11 cellular contexts compared by ENCODE assay signal in genomic region chr3:16060358-16060852, GRCh38.
DNase-seq lines count a peak whose midpoint lies in the region; TF ChIP-seq lines count a peak whose summit lies in the region.
"Had no signal": no experiment of that assay in that cellular context is flagged by ENCODE, and none has a peak within 500 bp of the region (broad histone marks: within the 10 kb centered on the region; RNA-seq: fewer than 3 reads in every experiment).

No MANE protein-coding gene starts in this region.

- H3K4me3 ChIP-seq in endodermal cell (ENCODE audit: low read length) (no peak overlapping the region), vagina (no peak overlapping the region)

- TF ChIP-seq CTCF in endodermal cell (conservative IDR thresholded peaks at IDR 0.05) (peak; percentile 38), vagina (IDR thresholded peaks at IDR 0.05) (no peak), GM10266 (IDR thresholded peaks at IDR 0.05; ENCODE audit: control insufficient read depth, insufficient read depth, low read depth, missing control alignments) (no peak)

- no peaks in the 10 kb centered on the region for H3K4me1 ChIP-seq in endodermal cell (ENCODE audit: control insufficient read depth, insufficient read depth, low read length)
- H3K4me1 ChIP-seq in vagina = peaks cover 41% of the 10 kb centered on the region

- H3K27ac Mint-ChIP-seq in endodermal cell = no peak overlapping the region
- H3K27ac Mint-ChIP-seq: activated naive CD4-positive, alpha-beta T cell treated with anti-CD3 and anti-CD28 coated beads, Interleukin-2, amount 50 U/mL, for 24 hours; B cell had no signal

- H3K9me3 ChIP-seq in endodermal cell (ENCODE audit: control insufficient read depth, low read length) = no peaks in the 10 kb centered on the region
- H3K9me3 ChIP-seq in vagina = no peaks in the 10 kb centered on the region

- H3K36me3 ChIP-seq in endodermal cell (ENCODE audit: control insufficient read depth, insufficient read depth, low read length) (no peaks in the 10 kb centered on the region), vagina (no peaks in the 10 kb centered on the region)

- no peak overlapping the region for H3K9ac ChIP-seq in endodermal cell (ENCODE audit: extremely low read depth, low read length, poor library complexity, severe bottlenecking)

- H3K4me1 Mint-ChIP-seq in endodermal cell = peaks cover 5% of the 10 kb centered on the region
- H3K4me1 Mint-ChIP-seq: activated naive CD4-positive, alpha-beta T cell treated with anti-CD3 and anti-CD28 coated beads, Interleukin-2, amount 50 U/mL, for 24 hours; B cell had no signal

- H3K27me3 ChIP-seq in endodermal cell (ENCODE audit: control insufficient read depth, insufficient read depth, low read length, poor library complexity, severe bottlenecking) (no peaks in the 10 kb centered on the region), vagina (no peaks in the 10 kb centered on the region)

- intact Hi-C loops in vagina (cut with DNase I) = no loop called here

- DNase-seq in NCI-H2196 (lab: John Stamatoyannopoulos, UW; ENCODE audit: unreplicated experiment) (peak; percentile 0), NCI-H2196 treated with DMSO at 0.1 percent for 48 hours (lab: John Stamatoyannopoulos, UW; ENCODE audit: unreplicated experiment) (no peak), endodermal cell (peak; percentile 77), lung microvascular endothelial cell (ENCODE audit: low read depth in 2 of 2) (peak; percentile 81 to 99), vagina (ENCODE audit: extremely low spot score in 2 of 2) (peak in 1 of 2 donors; percentile 95), GM10266 (ENCODE audit: extremely low spot score) (no peak), NOMO-1 (lab: John Stamatoyannopoulos, UW; ENCODE audit: unreplicated experiment in 2 of 2) (no peak)
- no peak for DNase-seq in central memory CD4-positive, alpha-beta T cell

- H3K4me3 Mint-ChIP-seq in endodermal cell = no peak overlapping the region
- H3K4me3 Mint-ChIP-seq: activated naive CD4-positive, alpha-beta T cell treated with anti-CD3 and anti-CD28 coated beads, Interleukin-2, amount 50 U/mL, for 24 hours; B cell had no signal

- peaks cover 8% of the 10 kb centered on the region for H3K27me3 Mint-ChIP-seq in endodermal cell (ENCODE audit: insufficient read depth)

- no peak for TF ChIP-seq POLR2A in vagina (IDR thresholded peaks at IDR 0.05)

- WGBS in endodermal cell (ENCODE audit: insufficient coverage in 1 of 2, insufficient read length in 1 of 2), 2 experiments = 29 to 62% methylated on average over 1 to 4 of the region's 4 CpGs

- H3K36me3 Mint-ChIP-seq in endodermal cell (ENCODE audit: low read depth) = no peaks in the 10 kb centered on the region
- H3K36me3 Mint-ChIP-seq: activated naive CD4-positive, alpha-beta T cell treated with anti-CD3 and anti-CD28 coated beads, Interleukin-2, amount 50 U/mL, for 24 hours had no signal

- no peaks in the 10 kb centered on the region for H3K9me3 Mint-ChIP-seq in endodermal cell
- H3K9me3 Mint-ChIP-seq: activated naive CD4-positive, alpha-beta T cell treated with anti-CD3 and anti-CD28 coated beads, Interleukin-2, amount 50 U/mL, for 24 hours had no signal

- H3K27ac ChIP-seq in endodermal cell (ENCODE audit: low read depth, low read length) (no peak overlapping the region), vagina (peak overlapping the region; percentile 79)
- H3K27ac ChIP-seq: HL-60 had no signal

Comparison
In these comparisons a context has a peak if more than half of its experiments do, and no peak if none do; other contexts are left out.
1. DNase-seq: peak in NCI-H2196 (single experiment), endodermal cell (single experiment) and lung microvascular endothelial cell (2 of 2); none in NCI-H2196 treated with DMSO at 0.1 percent for 48 hours (single experiment), GM10266 (single experiment), NOMO-1 (0 of 2) and central memory CD4-positive, alpha-beta T cell (single experiment).